ENCODE assay signal across 36 cellular contexts in the genomic region with DNA sequence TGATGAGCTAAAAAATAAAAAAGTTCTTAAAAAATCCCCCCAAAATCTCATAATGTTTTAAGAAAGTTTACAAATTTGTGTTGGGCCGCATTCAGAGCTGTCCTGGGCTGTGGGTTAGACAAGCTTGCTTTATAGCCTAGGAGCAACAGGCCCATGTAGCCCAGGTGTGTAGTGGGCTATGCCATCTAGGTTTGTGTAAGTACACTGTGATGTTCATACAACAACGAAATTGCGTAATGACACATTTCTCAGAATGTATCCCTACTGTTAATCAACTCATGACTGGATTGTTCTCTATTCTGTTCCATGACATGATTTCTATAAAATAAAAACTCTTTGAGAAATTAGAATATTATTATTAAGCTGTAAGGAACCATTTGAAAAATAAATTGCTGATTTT. TPM values are rescaled to one million over a fixed set of nuclear protein-coding genes. Genes with fewer than 3 reads are reported as not detected.
"Had no signal": no experiment of that assay in that cellular context is flagged by ENCODE, and none has a peak within 500 bp of the region (broad histone marks: within the 10 kb centered on the region; RNA-seq: fewer than 3 reads in every experiment).

No MANE protein-coding gene starts in this region.

- H3K4me1 ChIP-seq: esophagus muscularis mucosa, foreskin keratinocyte had no signal

- H3K9me3 Mint-ChIP-seq: activated CD4-positive, alpha-beta memory T cell treated with anti-CD3 and anti-CD28 coated beads for 36 hours; activated CD4-positive, alpha-beta T cell treated with anti-CD3 and anti-CD28 coated beads, Interleukin-2, amount 10 ng/mL, durations not matched to agents 24 days and 14 days; activated naive CD4-positive, alpha-beta T cell treated with anti-CD3 and anti-CD28 coated beads for 36 hours; activated naive CD4-positive, alpha-beta T cell treated with anti-CD3 and anti-CD28 coated beads, Interleukin-2, amount 50 U/mL, for 24 hours; activated naive CD8-positive, alpha-beta T cell treated with anti-CD3 and anti-CD28 coated beads for 36 hours; activated T-helper 1 cell treated with anti-CD3 and anti-CD28 coated beads, Interleukin-12 subunit alpha, Interleukin-12 subunit beta, Interleukin-2, Interleukin-4 antibody, amounts not matched to agents 30 ng/mL and 10 ng/mL and 1 ng/mL, durations not matched to agents 14 hours and 24 hours and 36 hours; activated T-helper 2 cell treated with anti-CD3 and anti-CD28 coated beads, Interferon-gamma antibody, Interleukin-2, Interleukin-4, amounts not matched to agents 10 μg/mL and 5 μg/mL and 100 μg/mL, durations not matched to agents 14 hours and 24 hours and 36 hours; central memory CD8-positive, alpha-beta T cell; effector memory CD8-positive, alpha-beta T cell had no signal

- ATAC-seq: activated CD4-positive, alpha-beta T cell treated with anti-CD3 and anti-CD28 coated beads for 36 hours; activated CD8-positive, alpha-beta memory T cell treated with anti-CD3 and anti-CD28 coated beads, Interleukin-2, amount 10 ng/mL, durations not matched to agents 7 days and 5 days; activated CD8-positive, alpha-beta T cell treated with anti-CD3 and anti-CD28 coated beads, Interleukin-2, amount 10 ng/mL, durations not matched to agents 7 days and 5 days; effector memory CD8-positive, alpha-beta T cell; foreskin keratinocyte; gastrocnemius medialis; heart left ventricle had no signal

- FAIRE-seq: astrocyte, bronchial epithelial cell, colon had no signal

- H3K27me3 ChIP-seq: brain microvascular endothelial cell, esophagus muscularis mucosa, foreskin keratinocyte, gastrocnemius medialis, heart left ventricle had no signal

- H3K36me3 ChIP-seq: brain microvascular endothelial cell had no signal

- H3K9me3 ChIP-seq: esophagus muscularis mucosa, gastrocnemius medialis, heart left ventricle had no signal

- H3K4me1 Mint-ChIP-seq: activated CD4-positive, alpha-beta T cell treated with anti-CD3 and anti-CD28 coated beads for 36 hours; activated CD4-positive, alpha-beta T cell treated with anti-CD3 and anti-CD28 coated beads, Interleukin-2, amount 10 ng/mL, durations not matched to agents 24 days and 14 days; activated CD8-positive, alpha-beta memory T cell treated with anti-CD3 and anti-CD28 coated beads, Interleukin-2, amount 10 ng/mL, durations not matched to agents 7 days and 5 days; central memory CD8-positive, alpha-beta T cell had no signal

- H3K27me3 Mint-ChIP-seq: activated CD4-positive, alpha-beta memory T cell treated with anti-CD3 and anti-CD28 coated beads for 36 hours; activated CD4-positive, alpha-beta T cell treated with anti-CD3 and anti-CD28 coated beads for 36 hours; activated CD4-positive, alpha-beta T cell treated with anti-CD3 and anti-CD28 coated beads, Interleukin-2, amount 10 ng/mL, durations not matched to agents 24 days and 14 days; activated CD8-positive, alpha-beta memory T cell treated with anti-CD3 and anti-CD28 coated beads, Interleukin-2, amount 10 ng/mL, durations not matched to agents 7 days and 5 days; activated naive CD4-positive, alpha-beta T cell treated with anti-CD3 and anti-CD28 coated beads, Interleukin-2, amount 50 U/mL, for 24 hours; activated naive CD8-positive, alpha-beta T cell treated with anti-CD3 and anti-CD28 coated beads for 36 hours; central memory CD8-positive, alpha-beta T cell; effector memory CD8-positive, alpha-beta T cell had no signal

- H3K27ac ChIP-seq: brain microvascular endothelial cell, esophagus muscularis mucosa, foreskin keratinocyte, gastrocnemius medialis, heart left ventricle had no signal

- DNase-seq: activated CD4-positive, alpha-beta memory T cell treated with anti-CD3 and anti-CD28 coated beads for 36 hours; activated CD4-positive, alpha-beta T cell treated with anti-CD3 and anti-CD28 coated beads for 36 hours; activated CD4-positive, alpha-beta T cell treated with anti-CD3 and anti-CD28 coated beads, Interleukin-2, amount 10 ng/mL, durations not matched to agents 24 days and 14 days; activated CD4-positive, CD25-positive, alpha-beta regulatory T cell; activated CD4-positive, CD25-positive, alpha-beta regulatory T cell treated with anti-CD3 and anti-CD28 coated beads, Interleukin-2, amount 50 U/mL, for 72 hours; activated CD8-positive, alpha-beta memory T cell treated with anti-CD3 and anti-CD28 coated beads, Interleukin-2, amount 10 ng/mL, durations not matched to agents 7 days and 5 days; activated CD8-positive, alpha-beta memory T cell treated with anti-CD3 and anti-CD28 coated beads, Interleukin-2, amount 50 U/mL, for 4 hours; activated CD8-positive, alpha-beta T cell treated with anti-CD3 and anti-CD28 coated beads, Interleukin-2, amount 10 ng/mL, durations not matched to agents 7 days and 5 days; activated effector memory CD4-positive, alpha-beta T cell treated with anti-CD3 and anti-CD28 coated beads, Interleukin-2, amount 50 U/mL, for 16 hours; activated naive CD4-positive, alpha-beta T cell treated with anti-CD3 and anti-CD28 coated beads for 36 hours; activated naive CD8-positive, alpha-beta T cell treated with anti-CD3 and anti-CD28 coated beads for 36 hours; activated T-cell treated with anti-CD3 and anti-CD28 coated beads, Interleukin-2, amount 50 U/mL, for 1 hour; activated T-cell treated with anti-CD3 and anti-CD28 coated beads, Interleukin-2, amount 50 U/mL, for 48 hours; amniotic stem cell; anterior cingulate cortex; brain microvascular endothelial cell; cortex of kidney; dermis blood vessel endothelial cell; effector CD4-positive, alpha-beta T cell; effector memory CD8-positive, alpha-beta T cell; erythroblast; foreskin keratinocyte; gastrocnemius medialis; glutamatergic neuron; heart left ventricle; T-helper 2 cell had no signal

- H3K4me3 Mint-ChIP-seq: activated CD4-positive, alpha-beta memory T cell treated with anti-CD3 and anti-CD28 coated beads for 36 hours; activated CD4-positive, alpha-beta T cell treated with anti-CD3 and anti-CD28 coated beads for 36 hours; activated CD4-positive, alpha-beta T cell treated with anti-CD3 and anti-CD28 coated beads, Interleukin-2, amount 10 ng/mL, durations not matched to agents 24 days and 14 days; activated CD8-positive, alpha-beta memory T cell treated with anti-CD3 and anti-CD28 coated beads, Interleukin-2, amount 10 ng/mL, durations not matched to agents 7 days and 5 days; activated CD8-positive, alpha-beta T cell treated with anti-CD3 and anti-CD28 coated beads, Interleukin-2, amount 10 ng/mL, durations not matched to agents 7 days and 5 days; activated naive CD4-positive, alpha-beta T cell treated with anti-CD3 and anti-CD28 coated beads for 36 hours; activated naive CD4-positive, alpha-beta T cell treated with anti-CD3 and anti-CD28 coated beads, Interleukin-2, amount 50 U/mL, for 24 hours; activated naive CD8-positive, alpha-beta T cell treated with anti-CD3 and anti-CD28 coated beads for 36 hours; activated T-helper 1 cell treated with anti-CD3 and anti-CD28 coated beads, Interleukin-12 subunit alpha, Interleukin-12 subunit beta, Interleukin-2, Interleukin-4 antibody, amounts not matched to agents 30 ng/mL and 10 ng/mL and 1 ng/mL, durations not matched to agents 14 hours and 24 hours and 36 hours; central memory CD8-positive, alpha-beta T cell; effector memory CD8-positive, alpha-beta T cell had no signal

- H3K4me3 ChIP-seq: esophagus muscularis mucosa, gastrocnemius medialis, heart left ventricle had no signal

- H3K27ac Mint-ChIP-seq: activated CD4-positive, alpha-beta memory T cell treated with anti-CD3 and anti-CD28 coated beads for 36 hours; activated CD4-positive, alpha-beta T cell treated with anti-CD3 and anti-CD28 coated beads for 36 hours; activated CD4-positive, alpha-beta T cell treated with anti-CD3 and anti-CD28 coated beads, Interleukin-2, amount 10 ng/mL, durations not matched to agents 24 days and 14 days; activated CD8-positive, alpha-beta memory T cell treated with anti-CD3 and anti-CD28 coated beads, Interleukin-2, amount 10 ng/mL, durations not matched to agents 7 days and 5 days; activated CD8-positive, alpha-beta T cell treated with anti-CD3 and anti-CD28 coated beads, Interleukin-2, amount 10 ng/mL, durations not matched to agents 7 days and 5 days; activated naive CD4-positive, alpha-beta T cell treated with anti-CD3 and anti-CD28 coated beads for 36 hours; activated naive CD4-positive, alpha-beta T cell treated with anti-CD3 and anti-CD28 coated beads, Interleukin-2, amount 50 U/mL, for 24 hours; activated naive CD8-positive, alpha-beta T cell treated with anti-CD3 and anti-CD28 coated beads for 36 hours; activated T-helper 1 cell treated with anti-CD3 and anti-CD28 coated beads, Interleukin-12 subunit alpha, Interleukin-12 subunit beta, Interleukin-2, Interleukin-4 antibody, amounts not matched to agents 30 ng/mL and 10 ng/mL and 1 ng/mL, durations not matched to agents 14 hours and 24 hours and 36 hours; activated T-helper 2 cell treated with anti-CD3 and anti-CD28 coated beads, Interferon-gamma antibody, Interleukin-2, Interleukin-4, amounts not matched to agents 10 μg/mL and 5 μg/mL and 100 μg/mL, durations not matched to agents 14 hours and 24 hours and 36 hours; effector memory CD8-positive, alpha-beta T cell had no signal

RNA-seq across cellular contexts. Expression of a gene that starts 44.0 kb away (rescaled TPM):
- total RNA-seq: activated CD4-positive, alpha-beta T cell treated with anti-CD3 and anti-CD28 coated beads for 36 hours; activated CD4-positive, alpha-beta T cell treated with anti-CD3 and anti-CD28 coated beads, Interleukin-2, amount 10 ng/mL, durations not matched to agents 24 days and 14 days; activated CD8-positive, alpha-beta memory T cell treated with anti-CD3 and anti-CD28 coated beads for 36 hours; activated CD8-positive, alpha-beta memory T cell treated with anti-CD3 and anti-CD28 coated beads, Interleukin-2, amount 10 ng/mL, durations not matched to agents 7 days and 5 days; activated CD8-positive, alpha-beta T cell treated with anti-CD3 and anti-CD28 coated beads, Interleukin-2, amount 10 ng/mL, durations not matched to agents 7 days and 5 days; activated naive CD4-positive, alpha-beta T cell treated with anti-CD3 and anti-CD28 coated beads for 36 hours; activated T-helper 1 cell treated with anti-CD3 and anti-CD28 coated beads, Interleukin-12 subunit alpha, Interleukin-12 subunit beta, Interleukin-2, Interleukin-4 antibody, amounts not matched to agents 30 ng/mL and 10 ng/mL and 1 ng/mL, durations not matched to agents 14 hours and 24 hours and 36 hours; bronchial epithelial cell; foreskin keratinocyte; T-helper 1 cell treated with Interleukin-12 subunit alpha and Interleukin-12 subunit beta and Interleukin-4 antibody, amounts not matched to agents 30 ng/mL and 1 ng/mL, for 36 hours had no signal
- polyA plus RNA-seq: foreskin keratinocyte had no signal
